ENCODE assay signal across 15 cellular contexts in the genomic region with DNA sequence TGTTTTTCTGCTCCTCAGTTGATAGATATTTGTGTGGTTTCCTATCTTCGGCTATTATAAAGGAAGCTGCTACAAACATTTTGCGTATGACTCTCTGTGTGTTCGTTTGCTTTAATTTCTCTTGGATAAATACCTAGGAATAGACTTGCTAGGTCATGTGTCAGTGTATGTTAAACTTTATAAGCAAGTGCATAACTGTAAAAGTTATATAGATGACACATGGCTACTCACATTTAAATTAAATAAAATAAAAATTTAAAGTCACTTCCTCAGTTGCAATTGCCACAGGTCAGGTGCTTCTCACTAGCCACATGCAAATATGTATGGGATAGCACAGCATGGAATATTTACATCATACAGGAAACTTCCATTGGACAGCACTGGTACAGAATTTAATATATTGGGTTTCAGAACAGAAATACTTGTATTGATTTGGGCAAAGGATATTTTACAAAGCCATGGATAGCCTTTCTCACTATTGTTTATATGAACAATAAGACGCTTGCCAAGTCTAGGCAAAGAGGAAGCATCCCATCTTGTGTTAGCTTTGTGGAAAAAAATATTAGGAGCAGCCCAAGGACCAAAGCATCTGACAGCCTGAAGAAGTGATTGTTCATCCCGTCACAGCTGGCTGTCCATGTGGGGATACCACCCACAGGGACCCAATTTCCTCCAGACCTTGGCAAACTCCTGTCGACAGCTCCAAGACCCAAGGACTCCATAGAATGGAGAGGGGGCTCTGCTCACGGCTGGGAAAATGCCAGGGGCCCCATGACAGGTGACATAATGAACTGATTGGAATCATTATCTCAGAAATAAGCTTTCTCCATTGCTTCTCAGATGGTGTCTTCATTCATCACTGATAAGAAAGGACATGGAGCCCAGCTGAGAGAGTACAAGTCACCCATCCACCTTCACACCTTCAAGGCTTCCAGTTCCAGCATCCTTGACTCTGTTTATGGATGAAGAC.
"Had no signal": no experiment of that assay in that cellular context is flagged by ENCODE, and none has a peak within 500 bp of the region (broad histone marks: within the 10 kb centered on the region; RNA-seq: fewer than 3 reads in every experiment).

No MANE protein-coding gene starts in this region.

- H3K9me3 Mint-ChIP-seq: activated naive CD4-positive, alpha-beta T cell treated with anti-CD3 and anti-CD28 coated beads, Interleukin-2, amount 10 ng/mL, durations not matched to agents 7 days and 5 days had no signal

- H3K4me1 Mint-ChIP-seq: activated naive CD4-positive, alpha-beta T cell treated with anti-CD3 and anti-CD28 coated beads, Interleukin-2, amount 10 ng/mL, durations not matched to agents 7 days and 5 days had no signal

- H3K27ac Mint-ChIP-seq: activated naive CD4-positive, alpha-beta T cell treated with anti-CD3 and anti-CD28 coated beads, Interleukin-2, amount 10 ng/mL, durations not matched to agents 7 days and 5 days; naive thymus-derived CD4-positive, alpha-beta T cell; T-helper 17 cell had no signal

- DNase-seq: activated CD4-positive, alpha-beta T cell treated with anti-CD3 and anti-CD28 coated beads for 4 hours; activated CD4-positive, alpha-beta T cell treated with anti-CD3 and anti-CD28 coated beads, Interleukin-2, amount 50 U/mL, for 48 hours; activated CD4-positive, CD25-positive, alpha-beta regulatory T cell; activated effector memory CD4-positive, alpha-beta T cell treated with anti-CD3 and anti-CD28 coated beads, Interleukin-2, amount 50 U/mL, for 16 hours; activated naive CD4-positive, alpha-beta T cell treated with anti-CD3 and anti-CD28 coated beads, Interleukin-2, amount 10 ng/mL, durations not matched to agents 7 days and 5 days; mesenchymal stem cell; naive thymus-derived CD4-positive, alpha-beta T cell; right cardiac atrium; stimulated activated CD4-positive, alpha-beta T cell treated with anti-CD3 and anti-CD28 coated beads, Interleukin-12 subunit alpha, Interleukin-12 subunit beta, amount 100 ng/mL, for 4 hours; stimulated activated CD4-positive, alpha-beta T cell treated with anti-CD3 and anti-CD28 coated beads, Interleukin-4, amount 100 ng/mL, for 4 hours; stimulated activated naive CD8-positive, alpha-beta T cell treated with anti-CD3 and anti-CD28 coated beads, Interleukin-15, Interleukin-2, amounts not matched to agents 100 U/mL and 50 U/mL, for 24 hours; SW 1271; T-helper 17 cell; tibial artery had no signal

- H3K27ac ChIP-seq: esophagus muscularis mucosa, tibial artery had no signal

- H3K4me3 Mint-ChIP-seq: activated naive CD4-positive, alpha-beta T cell treated with anti-CD3 and anti-CD28 coated beads, Interleukin-2, amount 10 ng/mL, durations not matched to agents 7 days and 5 days; naive thymus-derived CD4-positive, alpha-beta T cell; T-helper 17 cell had no signal

- H3K36me3 Mint-ChIP-seq: activated naive CD4-positive, alpha-beta T cell treated with anti-CD3 and anti-CD28 coated beads, Interleukin-2, amount 10 ng/mL, durations not matched to agents 7 days and 5 days; naive thymus-derived CD4-positive, alpha-beta T cell had no signal

- ATAC-seq: naive thymus-derived CD4-positive, alpha-beta T cell; right cardiac atrium; stimulated activated naive CD8-positive, alpha-beta T cell treated with anti-CD3 and anti-CD28 coated beads, Interleukin-15, Interleukin-2, amounts not matched to agents 100 U/mL and 50 U/mL, for 24 hours; T-helper 17 cell had no signal
